ENCODE assay signal across 18 cellular contexts in genomic region chr9:126113176-126113575, GRCh38.
A peak's percentile ranks its signal among the peaks of the same experiment; 100 is the strongest.
DNase-seq lines count a peak whose midpoint lies in the region; ATAC-seq, FAIRE-seq and TF ChIP-seq lines count a peak whose summit lies in the region.
"Had no signal": no experiment of that assay in that cellular context is flagged by ENCODE, and none has a peak within 500 bp of the region (broad histone marks: within the 10 kb centered on the region; RNA-seq: fewer than 3 reads in every experiment).

No MANE protein-coding gene starts in this region.

- H3K27ac Mint-ChIP-seq in endodermal cell (no peak overlapping the region), osteocyte (ENCODE audit: unreplicated experiment) (no peak overlapping the region)
- H3K27ac Mint-ChIP-seq: CD14-positive monocyte; CD8-positive, alpha-beta T cell; GM23338 had no signal

- H3K4me1 Mint-ChIP-seq in endodermal cell (no peaks in the 10 kb centered on the region), osteocyte (ENCODE audit: unreplicated experiment) (no peaks in the 10 kb centered on the region)
- H3K4me1 Mint-ChIP-seq: CD14-positive monocyte, GM23338 had no signal

- TF ChIP-seq EP300 in stomach (IDR thresholded peaks at IDR 0.05), result no peak

- no peak for FAIRE-seq in GM19239 (lab: Jason Lieb, UNC)
- FAIRE-seq: HepG2, HTR-8/SVneo had no signal

- DNase-seq in D341Med (ENCODE audit: low spot score) (peak; percentile 3), endodermal cell (peak; percentile 14), osteocyte (ENCODE audit: extremely low spot score, unreplicated experiment) (peak; percentile 66), stomach (peak; percentile 7), GM19239 (ENCODE audit: insufficient read length, low spot score) (no peak), Right ventricle myocardium superior (no peak), cerebellar nuclear complex (lab: John Stamatoyannopoulos, UW) (no peak)
- DNase-seq: COR-L47, DMS53, GF-D8, H7 had no signal

- intact Hi-C loops in stomach (cut with DNase I; ENCODE audit: low total_unique reads), result no loop called here
- intact Hi-C loops in Right ventricle myocardium superior (cut with DNase I), result no loop called here

- ATAC-seq in GM21619 (IDR thresholded peaks at IDR 0.05; ENCODE audit: unreplicated experiment) (no peak), Right ventricle myocardium superior (ENCODE audit: poor library complexity) (no peak)
- ATAC-seq: CD8-positive, alpha-beta T cell; GM23338; HepG2 had no signal

- 86% methylated on average over 2 of the region's 2 CpGs for WGBS in endodermal cell (ENCODE audit: insufficient coverage in 1 of 2, insufficient read length in 1 of 2), 2 experiments
- 68 to 88% (median 83%) methylated on average over 2 of the region's 2 CpGs for WGBS in stomach, 5 donors

- no peak for TF ChIP-seq POLR2A in stomach (IDR thresholded peaks at IDR 0.05)

- H3K36me3 ChIP-seq in endodermal cell (ENCODE audit: control insufficient read depth, insufficient read depth, low read length) (no peaks in the 10 kb centered on the region), stomach (no peaks in the 10 kb centered on the region)

- H3K4me3 ChIP-seq in endodermal cell (ENCODE audit: low read length), result no peak overlapping the region
- H3K4me3 ChIP-seq in stomach, result no peak overlapping the region
- H3K4me3 ChIP-seq: GM23338 had no signal

- H3K27me3 ChIP-seq in endodermal cell (ENCODE audit: control insufficient read depth, insufficient read depth, low read length, poor library complexity, severe bottlenecking), result peaks cover 94% of the 10 kb centered on the region
- H3K27me3 ChIP-seq in stomach, result peaks cover 0 to 50% (median 4%) of the 10 kb centered on the region in 3 donors

- no peak overlapping the region for H3K27ac ChIP-seq in endodermal cell (ENCODE audit: low read depth, low read length)
- no peak overlapping the region for H3K27ac ChIP-seq in stomach
- H3K27ac ChIP-seq: 22Rv1 had no signal

- no peaks in the 10 kb centered on the region for H3K9me3 ChIP-seq in endodermal cell (ENCODE audit: control insufficient read depth, low read length)
- no peaks in the 10 kb centered on the region for H3K9me3 ChIP-seq in stomach

- H3K4me3 Mint-ChIP-seq in endodermal cell (no peak overlapping the region), osteocyte (ENCODE audit: unreplicated experiment) (no peak overlapping the region)
- H3K4me3 Mint-ChIP-seq: CD14-positive monocyte; CD8-positive, alpha-beta T cell; GM23338 had no signal

- H3K36me3 Mint-ChIP-seq in endodermal cell (ENCODE audit: low read depth) (no peaks in the 10 kb centered on the region), osteocyte (ENCODE audit: unreplicated experiment) (no peaks in the 10 kb centered on the region)
- H3K36me3 Mint-ChIP-seq: CD14-positive monocyte; CD8-positive, alpha-beta T cell had no signal

- H3K4me1 ChIP-seq in endodermal cell (ENCODE audit: control insufficient read depth, insufficient read depth, low read length) (no peaks in the 10 kb centered on the region), stomach (no peaks in the 10 kb centered on the region)

- H3K9ac ChIP-seq in endodermal cell (ENCODE audit: extremely low read depth, low read length, poor library complexity, severe bottlenecking), result no peak overlapping the region

- H3K27me3 Mint-ChIP-seq in endodermal cell (ENCODE audit: insufficient read depth), result peaks cover 83% of the 10 kb centered on the region
- H3K27me3 Mint-ChIP-seq in osteocyte (ENCODE audit: unreplicated experiment), result peaks cover 19% of the 10 kb centered on the region

- no peaks in the 10 kb centered on the region for H3K9me3 Mint-ChIP-seq in endodermal cell
- no peaks in the 10 kb centered on the region for H3K9me3 Mint-ChIP-seq in osteocyte (ENCODE audit: unreplicated experiment)
- H3K9me3 Mint-ChIP-seq: CD14-positive monocyte; CD8-positive, alpha-beta T cell had no signal

- TF ChIP-seq CTCF in endodermal cell (conservative IDR thresholded peaks at IDR 0.05) (no peak), osteocyte (IDR thresholded peaks at IDR 0.05) (no peak), stomach (IDR thresholded peaks at IDR 0.05) (no peak)

Comparison
In these comparisons a context has a peak if more than half of its experiments do, and no peak if none do; other contexts are left out.
1. DNase-seq: peak in D341Med (single experiment), endodermal cell (single experiment), osteocyte (single experiment) and stomach (single experiment); none in GM19239 (single experiment), Right ventricle myocardium superior (single experiment) and cerebellar nuclear complex (0 of 2).